Comparison of ENCODE assay signal across 8 cellular contexts in the genomic region with DNA sequence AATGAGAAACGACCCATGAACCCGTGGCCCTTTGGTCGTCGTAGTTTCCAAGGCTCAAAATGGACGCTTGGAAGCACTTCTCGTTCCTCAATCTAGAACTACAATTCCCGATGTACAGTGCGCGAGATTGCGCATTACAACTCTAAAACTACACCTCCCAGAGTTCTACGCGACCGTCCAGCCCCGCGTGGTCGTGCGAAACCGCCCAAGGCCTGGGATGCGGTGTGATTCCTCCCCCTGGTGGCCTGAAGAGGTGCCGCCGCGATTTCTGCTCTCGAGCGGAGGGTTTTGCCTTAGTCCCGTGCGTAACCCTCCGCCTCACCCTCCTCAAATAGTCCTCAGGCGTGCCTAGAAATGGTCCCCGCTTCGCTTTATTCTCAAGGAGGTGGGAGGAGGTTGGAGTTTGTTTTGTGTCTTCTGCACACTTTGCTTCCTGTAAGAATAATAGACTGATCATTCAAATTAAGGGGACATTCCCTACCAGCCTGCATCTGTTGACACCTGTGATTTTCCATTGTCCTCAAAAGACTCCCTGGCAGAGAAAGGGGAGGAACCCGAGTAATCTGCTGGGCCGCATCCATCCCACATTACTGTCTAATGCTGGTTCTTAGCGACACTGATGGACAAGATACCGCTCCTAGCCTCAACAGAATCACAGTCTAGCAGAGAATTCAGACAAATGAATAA. TPM values are rescaled to one million over a fixed set of nuclear protein-coding genes. Genes with fewer than 3 reads are reported as not detected.
A peak's percentile ranks its signal among the peaks of the same experiment; 100 is the strongest.
DNase-seq lines count a peak whose midpoint lies in the region; ATAC-seq lines count a peak whose summit lies in the region.

No MANE protein-coding gene starts in this region.

- DNase-seq in AML-193 (lab: John Stamatoyannopoulos, UW) (peak; percentile 97 to 98), NCI-H460 (ENCODE audit: extremely low read depth, low read depth) (peak; percentile 97), kidney tubule cell (ENCODE audit: low spot score) (peak; percentile 99)
- DNase-seq in activated CD4-positive, alpha-beta T cell treated with anti-CD3 and anti-CD28 coated beads for 24 hours (ENCODE audit: low read depth in 2 of 2): peak; percentile 91 to 94
- peak; percentile 82 to 94 (median 93) for DNase-seq in stimulated activated CD4-positive, alpha-beta T cell treated with anti-CD3 and anti-CD28 coated beads, Interleukin-1b, Interleukin-23, amount 100 ng/mL, for 24 hours (ENCODE audit: low read depth in 4 of 4, low spot score in 1 of 4)

- H3K27ac ChIP-seq in cingulate gyrus (ENCODE audit: low read depth, low read length): peak overlapping the region; percentile 87

- ATAC-seq in GM19043 (IDR thresholded peaks at IDR 0.05; ENCODE audit: low read depth, unreplicated experiment) (peak; percentile 97), HG03432 (IDR thresholded peaks at IDR 0.05; ENCODE audit: unreplicated experiment) (peak; percentile 94)

RNA-seq across cellular contexts. Expression of a gene that starts 0.4 kb away (rescaled TPM):
- 9.8 and 10.5 TPM in 2 replicates for total RNA-seq in NCI-H460 (2014; rRNA removed; shearing (Covaris generic))
- 4.0 and 8.1 TPM in 2 replicates for polyA plus RNA-seq in NCI-H460 (2014; cell fraction: nucleus; rRNA removed)

RNA-seq across cellular contexts. Expression of a gene that starts 23.4 kb away (rescaled TPM):
- total RNA-seq in NCI-H460 (2014; rRNA removed; shearing (Covaris generic)): 0.05 TPM in 1 of 2 replicates, not detected in the other
- polyA plus RNA-seq in NCI-H460 (2014; cell fraction: nucleus; rRNA removed): not detected in 2 replicates

RNA-seq across cellular contexts. Expression of a gene that starts 47.7 kb away (rescaled TPM):
- total RNA-seq in NCI-H460 (2014; rRNA removed; shearing (Covaris generic)): not detected in 2 replicates
- not detected in 2 replicates for polyA plus RNA-seq in NCI-H460 (2014; cell fraction: nucleus; rRNA removed)

Comparison
In these comparisons a context has a peak if more than half of its experiments do, and no peak if none do; other contexts are left out.
1. Peak in every context shown above with its lines: DNase-seq, ATAC-seq and H3K27ac ChIP-seq.